8 cellular contexts compared by ENCODE assay signal in genomic region chr14:105679959-105680736, GRCh38.
DNase-seq lines count a peak whose midpoint lies in the region; ATAC-seq and TF ChIP-seq lines count a peak whose summit lies in the region.
"Not testable (repeated sequence)": the region's sequence is repeated elsewhere in the genome, so short reads cannot be mapped to it uniquely, and the experiment has no call there.

No MANE protein-coding gene starts in this region.

- ATAC-seq in GM18870 (IDR thresholded peaks at IDR 0.05; ENCODE audit: unreplicated experiment) (peak; percentile 20), GM21576 (IDR thresholded peaks at IDR 0.05; ENCODE audit: unreplicated experiment) (peak; percentile 47), HG03060 (IDR thresholded peaks at IDR 0.05; ENCODE audit: low read depth, unreplicated experiment) (peak; percentile 11), omental fat pad (ENCODE audit: low FRiP score) (peak; percentile 86)
- ATAC-seq in effector memory CD8-positive, alpha-beta T cell (replicated peaks): peak; percentile 75

- not testable (repeated sequence) for H3K27me3 ChIP-seq in BE2C

- H3K4me1 Mint-ChIP-seq in activated CD4-positive, alpha-beta memory T cell treated with anti-CD3 and anti-CD28 coated beads for 36 hours (ENCODE audit: low read depth); effector memory CD8-positive, alpha-beta T cell (ENCODE audit: low read depth in 2 of 2): not testable (repeated sequence)

- H3K9me3 ChIP-seq in BE2C: not testable (repeated sequence)

- CTCF ChIA-PET in activated CD4-positive, alpha-beta memory T cell treated with anti-CD3 and anti-CD28 coated beads for 36 hours (lab: Charles Lee): interaction anchor here (0.6 to 0.7 kb wide), 2 partner anchors 252 to 417 kb away, joined by 3 to 4 read pairs; no protein-coding TSS in a partner anchor

- H3K27ac Mint-ChIP-seq in activated CD4-positive, alpha-beta memory T cell treated with anti-CD3 and anti-CD28 coated beads for 36 hours; effector memory CD8-positive, alpha-beta T cell: not testable (repeated sequence)

- H3K36me3 ChIP-seq in BE2C: not testable (repeated sequence)

- not testable (repeated sequence) for H3K4me3 ChIP-seq in BE2C (ENCODE audit: low read depth, low read length)

- POLR2A ChIA-PET in activated CD4-positive, alpha-beta memory T cell treated with anti-CD3 and anti-CD28 coated beads for 36 hours (lab: Charles Lee): not testable (repeated sequence)

- not testable (repeated sequence) for H3K36me3 Mint-ChIP-seq in activated CD4-positive, alpha-beta memory T cell treated with anti-CD3 and anti-CD28 coated beads for 36 hours; effector memory CD8-positive, alpha-beta T cell (ENCODE audit: insufficient read depth)

- not testable (repeated sequence) for TF ChIP-seq CTCF in BE2C (IDR thresholded peaks at IDR 0.05; ENCODE audit: low read depth, low read length); omental fat pad (IDR thresholded peaks at IDR 0.05)
- 0 out of 2 replicates have a peak, but pooled peaks have one; percentile 14 for TF ChIP-seq CTCF in LNCAP (IDR thresholded peaks at IDR 0.05)

- not testable (repeated sequence) for H3K4me3 Mint-ChIP-seq in activated CD4-positive, alpha-beta memory T cell treated with anti-CD3 and anti-CD28 coated beads for 36 hours; effector memory CD8-positive, alpha-beta T cell

- H3K27me3 Mint-ChIP-seq in activated CD4-positive, alpha-beta memory T cell treated with anti-CD3 and anti-CD28 coated beads for 36 hours; effector memory CD8-positive, alpha-beta T cell: not testable (repeated sequence)

- DNase-seq in BE2C: peak; percentile 53
- DNase-seq in activated CD4-positive, alpha-beta memory T cell treated with anti-CD3 and anti-CD28 coated beads for 36 hours: peak; percentile 25
- peak in 1 of 3 experiments; percentile 3 for DNase-seq in effector memory CD8-positive, alpha-beta T cell
- not testable (repeated sequence) for DNase-seq in omental fat pad (ENCODE audit: low spot score)

- not testable (repeated sequence) for H3K9me3 Mint-ChIP-seq in activated CD4-positive, alpha-beta memory T cell treated with anti-CD3 and anti-CD28 coated beads for 36 hours; effector memory CD8-positive, alpha-beta T cell

- intact Hi-C loops in activated CD4-positive, alpha-beta memory T cell treated with anti-CD3 and anti-CD28 coated beads for 36 hours (cut with micrococcal nuclease): not testable (repeated sequence)

- not testable (repeated sequence) for H3K4me1 ChIP-seq in BE2C

Comparison
In these comparisons a context has a peak if more than half of its experiments do, and no peak if none do; other contexts are left out.
1. ATAC-seq: peak in every context shown above with its lines; median percentile 86 in omental fat pad; 75 in effector memory CD8-positive, alpha-beta T cell; 47 in GM21576; 20 in GM18870; 11 in HG03060.